ENCODE assay signal across 9 cellular contexts in genomic region chr22:39959640-39960447, GRCh38. TPM values are rescaled to one million over a fixed set of nuclear protein-coding genes. Genes with fewer than 3 reads are reported as not detected.
DNase-seq lines count a peak whose midpoint lies in the region; ATAC-seq, FAIRE-seq and TF ChIP-seq lines count a peak whose summit lies in the region.
"Had no signal": no experiment of that assay in that cellular context is flagged by ENCODE, and none has a peak within 500 bp of the region (broad histone marks: within the 10 kb centered on the region; RNA-seq: fewer than 3 reads in every experiment).

TSS of gene TMA7B (plus strand) at chr22:39960397. CDS start at chr22:39964375, 3,978 bp downstream.

- H2AK5ac ChIP-seq in mesenchymal stem cell (ENCODE audit: low read length, severe bottlenecking): peak within 1 kb of the TSS; percentile 96

- H3K4me2 ChIP-seq in GM23338 (peak within 1 kb of the TSS; percentile 14; the same call in 1 of the 2 replicates), mesenchymal stem cell (ENCODE audit: low read length, poor library complexity, severe bottlenecking) (peak within 1 kb of the TSS; percentile 10)

- H3F3A ChIP-seq in GM23338 (replicated peaks; ENCODE audit: low read depth): no peaks in the 10 kb centered on the region

- H3K4me1 Mint-ChIP-seq in GM23338 (peaks cover 32% of the 10 kb centered on the region), brain (peaks cover 42% of the 10 kb centered on the region)

- H4K20me1 ChIP-seq in GM23338 (replicated peaks; ENCODE audit: insufficient read depth): no peaks in the 10 kb centered on the region

- no peak within 1 kb of the TSS for H3K14ac ChIP-seq in mesenchymal stem cell (ENCODE audit: low read length in 2 of 2)

- H3K4me3 ChIP-seq in GM23338 (no peak within 1 kb of the TSS), SJCRH30 (no peak within 1 kb of the TSS), mesenchymal stem cell (ENCODE audit: insufficient read depth in 1 of 2, low read depth in 1 of 2, low read length in 2 of 2) (no peak within 1 kb of the TSS)
- H3K4me3 ChIP-seq: SK-N-MC had no signal

- H3K27ac ChIP-seq in GM23338 (ENCODE audit: low read depth): no peak within 1 kb of the TSS
- H3K27ac ChIP-seq in SJCRH30: peak within 1 kb of the TSS; percentile 10; the same call in 1 of the 2 replicates
- H3K27ac ChIP-seq in mesenchymal stem cell (ENCODE audit: low read length, poor library complexity, severe bottlenecking): peak within 1 kb of the TSS; percentile 90
- H3K27ac ChIP-seq: SK-N-MC had no signal

- peak within 1 kb of the TSS; percentile 31 to 96 for H2BK12ac ChIP-seq in mesenchymal stem cell (ENCODE audit: low read length in 2 of 2)

- H4K8ac ChIP-seq in mesenchymal stem cell (ENCODE audit: low read length): peak within 1 kb of the TSS; percentile 91

- H3K27me3 Mint-ChIP-seq in GM23338 (ENCODE audit: insufficient read depth, low read depth, poor library complexity): peaks cover 15% of the 10 kb centered on the region
- H3K27me3 Mint-ChIP-seq in brain: no peaks in the 10 kb centered on the region

- H2BK5ac ChIP-seq in mesenchymal stem cell (ENCODE audit: low read depth, low read length, poor library complexity, severe bottlenecking): peak within 1 kb of the TSS; percentile 48

- no peak within 1 kb of the TSS for H3K9ac ChIP-seq in mesenchymal stem cell (ENCODE audit: low read length)

- H2AFZ ChIP-seq in GM23338: peak within 1 kb of the TSS; percentile 92
- H2AFZ ChIP-seq in mesenchymal stem cell (ENCODE audit: low read depth, low read length): peak within 1 kb of the TSS; percentile 55

- DNase-seq in GM23338 (ENCODE audit: low spot score) (peak; percentile 59), SJCRH30 (peak; percentile 19 to 45), mesenchymal stem cell (peak; percentile 86), GM19239 (ENCODE audit: insufficient read length, low spot score) (no peak), NCI-H1436 treated with DMSO at 0.1 percent for 48 hours (lab: John Stamatoyannopoulos, UW) (no peak)

- FAIRE-seq in GM19239 (lab: Jason Lieb, UNC): no peak

- H3K9me3 Mint-ChIP-seq in GM23338 (peaks cover 3% of the 10 kb centered on the region; the same call in 1 of the 3 replicates), brain (peaks cover 0 to 4% (median 0%) of the 10 kb centered on the region in 5 experiments)

- peak within 1 kb of the TSS; percentile 75 for H2BK120ac ChIP-seq in mesenchymal stem cell (ENCODE audit: low read depth, low read length)

- no peak within 1 kb of the TSS; the same call in 2 of the 3 replicates for H3K4me3 Mint-ChIP-seq in GM23338
- H3K4me3 Mint-ChIP-seq in brain: no peak within 1 kb of the TSS

- peaks cover 4% of the 10 kb centered on the region; the same call in 1 of the 2 replicates for H3K4me1 ChIP-seq in GM23338 (ENCODE audit: insufficient read depth)
- no peaks in the 10 kb centered on the region for H3K4me1 ChIP-seq in SJCRH30
- H3K4me1 ChIP-seq in mesenchymal stem cell (ENCODE audit: control insufficient read depth, insufficient read depth, low read depth, low read length): peaks cover 26% of the 10 kb centered on the region

- peak within 1 kb of the TSS; percentile 60 to 64 for H3K4ac ChIP-seq in mesenchymal stem cell (ENCODE audit: low read depth in 1 of 2, low read length in 2 of 2)

- H3K9me2 ChIP-seq in GM23338 (ENCODE audit: insufficient read depth): no peaks in the 10 kb centered on the region

- H3K27ac Mint-ChIP-seq in GM23338: no peak within 1 kb of the TSS
- peak within 1 kb of the TSS in 4 of 5 experiments; percentile 5 to 35 (median 33) for H3K27ac Mint-ChIP-seq in brain

- H3K23ac ChIP-seq in mesenchymal stem cell (ENCODE audit: low read length in 2 of 2): no peak within 1 kb of the TSS

- peak within 1 kb of the TSS; percentile 46 to 80 for H3K18ac ChIP-seq in mesenchymal stem cell (ENCODE audit: low read depth in 1 of 2, low read length in 2 of 2)

- H2BK15ac ChIP-seq in mesenchymal stem cell (ENCODE audit: low read depth, poor library complexity, severe bottlenecking): peak within 1 kb of the TSS; percentile 74

- TF ChIP-seq CTCF in GM23338 (conservative IDR thresholded peaks at IDR 0.05; ENCODE audit: low read depth in 2 of 2): no peak
- TF ChIP-seq CTCF in brain (conservative IDR thresholded peaks at IDR 0.05): peak in 1 of 2 experiments; percentile 35

- ATAC-seq in GM23338: peak; percentile 98
- no peak for ATAC-seq in HG02610 (IDR thresholded peaks at IDR 0.05; ENCODE audit: unreplicated experiment)
- ATAC-seq in HG03159 (IDR thresholded peaks at IDR 0.05; ENCODE audit: unreplicated experiment): no peak

- no peaks in the 10 kb centered on the region for H3K9me3 ChIP-seq in SJCRH30 (replicated peaks)
- no peaks in the 10 kb centered on the region for H3K9me3 ChIP-seq in mesenchymal stem cell (ENCODE audit: control insufficient read depth, low read length)

- H3K36me3 Mint-ChIP-seq in GM23338 (ENCODE audit: low read depth) (no peaks in the 10 kb centered on the region), brain (no peaks in the 10 kb centered on the region)

- H3K79me1 ChIP-seq in mesenchymal stem cell (replicated peaks; ENCODE audit: low read length, poor library complexity, severe bottlenecking): no peaks in the 10 kb centered on the region

- no peaks in the 10 kb centered on the region for H3K27me3 ChIP-seq in GM23338 (ENCODE audit: insufficient read depth)
- H3K27me3 ChIP-seq in SJCRH30: no peaks in the 10 kb centered on the region
- peaks cover 0 to 33% of the 10 kb centered on the region in 2 experiments for H3K27me3 ChIP-seq in mesenchymal stem cell (ENCODE audit: control insufficient read depth in 1 of 2, insufficient read depth in 1 of 2, low read length in 2 of 2)

- H3K79me2 ChIP-seq in GM23338 (replicated peaks; ENCODE audit: insufficient read depth): no peaks in the 10 kb centered on the region

- WGBS in mesenchymal stem cell: 61% methylated on average over 10 of the region's 14 CpGs

- H4K91ac ChIP-seq in mesenchymal stem cell (ENCODE audit: low read length): peak within 1 kb of the TSS; percentile 70

- H3K36me3 ChIP-seq in GM23338 (ENCODE audit: insufficient read depth): no peaks in the 10 kb centered on the region
- H3K36me3 ChIP-seq in SJCRH30: no peaks in the 10 kb centered on the region
- no peaks in the 10 kb centered on the region for H3K36me3 ChIP-seq in mesenchymal stem cell (ENCODE audit: control insufficient read depth in 1 of 2, insufficient read depth in 2 of 2, low read depth in 1 of 2, low read length in 2 of 2)

TF ChIP-seq in GM23338, 12 proteins besides CTCF, POLR2A, EP300 and RAD21 (continues in another document):
- TF ChIP-seq CREB1 (CRISPR knock-in tag; IDR thresholded peaks at IDR 0.05; ENCODE audit: low read depth): no peak
- no peak for TF ChIP-seq REST (IDR thresholded peaks at IDR 0.05; ENCODE audit: unreplicated experiment)
- TF ChIP-seq EZH2phosphoT487 (IDR thresholded peaks at IDR 0.05; ENCODE audit: unreplicated experiment): no peak
- no peak for TF ChIP-seq STAT1 (IDR thresholded peaks at IDR 0.05; ENCODE audit: unreplicated experiment)
- TF ChIP-seq ZNF331 (CRISPR knock-in tag; IDR thresholded peaks at IDR 0.05; ENCODE audit: low read depth): no peak
- no peak for TF ChIP-seq NANOG (IDR thresholded peaks at IDR 0.05; ENCODE audit: borderline replicate concordance)

RNA-seq across cellular contexts. Expression of gene TMA7B, which starts in this region (rescaled TPM):
- not detected in 2 replicates for total RNA-seq in GM23338 (2014; rRNA removed; shearing (Covaris generic))
- not detected in 2 replicates for polyA plus RNA-seq in GM23338 (2016; fragmentation: Nextera tagmentation; extraction: Ambion mirVana)
- total RNA-seq in SJCRH30 (2014; rRNA removed; shearing (Covaris generic)): 0.08 TPM in 1 of 2 replicates, not detected in the other
- not detected for polyA plus RNA-seq in brain (ENCODE audit: insufficient read depth, low read depth, low replicate concordance)
- not detected for polyA plus RNA-seq in mesenchymal stem cell (2013, experiment 1 of 2)
- not detected for polyA plus RNA-seq in mesenchymal stem cell (2013, experiment 2 of 2)

Comparison
In these comparisons a context has a peak if more than half of its experiments do, and no peak if none do; other contexts are left out.
1. Peak in DNase-seq, ATAC-seq and H3K4me2 ChIP-seq in GM23338; RNA of the gene not detected or under 1 TPM.
2. Peak in DNase-seq and H3K27ac ChIP-seq in SJCRH30; RNA of the gene not detected or under 1 TPM.